In the genomic region with DNA sequence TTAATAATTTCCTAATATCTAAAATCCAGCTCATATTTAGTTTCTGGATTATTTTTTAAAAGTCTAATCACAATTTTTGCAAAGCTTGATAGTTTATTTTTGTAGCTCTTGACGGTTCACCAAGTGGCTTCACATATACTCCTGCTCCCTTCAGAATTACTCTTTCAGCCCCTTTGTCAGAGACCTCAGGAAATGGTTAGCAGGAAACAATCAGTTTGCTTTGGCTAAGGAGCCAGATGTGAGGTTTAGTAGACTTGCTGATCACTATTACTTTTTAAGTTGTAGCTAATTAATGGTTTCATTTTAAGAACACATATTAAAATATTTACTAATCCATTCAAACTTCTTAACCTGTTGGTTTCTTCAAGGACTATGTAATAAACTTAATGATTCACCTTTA, we compare ENCODE assay signal across 1 cellular context.
TF ChIP-seq lines count a peak whose summit lies in the region.

No MANE protein-coding gene starts in this region.

TF ChIP-seq in H1, 55 proteins besides CTCF, POLR2A, EP300 and RAD21:
- TF ChIP-seq HDAC6 (IDR thresholded peaks at IDR 0.05; ENCODE audit: low read depth, low read length) (no peak), YY1 (IDR thresholded peaks at IDR 0.05; ENCODE audit: low read depth, low read length) (no peak), SUZ12 (IDR thresholded peaks at IDR 0.05; ENCODE audit: low read length) (no peak), NANOG (IDR thresholded peaks at IDR 0.05; ENCODE audit: insufficient read depth, low read depth, low read length, poor library complexity, severe bottlenecking) (no peak), HDAC2 (IDR thresholded peaks at IDR 0.05; ENCODE audit: borderline replicate concordance in 1 of 2, low read depth in 2 of 2, low read length in 2 of 2) (no peak), JUN (IDR thresholded peaks at IDR 0.05; ENCODE audit: low read depth, low read length) (no peak), POU5F1 (IDR thresholded peaks at IDR 0.05; ENCODE audit: low read depth, low read length) (no peak), SIX5 (IDR thresholded peaks at IDR 0.05; ENCODE audit: low read depth, low read length) (no peak), CHD2 (IDR thresholded peaks at IDR 0.05; ENCODE audit: low read length) (no peak), SP2 (IDR thresholded peaks at IDR 0.05; ENCODE audit: low read length) (no peak), CHD1 (IDR thresholded peaks at IDR 0.05; ENCODE audit: low read depth, low read length) (no peak), FOSL1 (IDR thresholded peaks at IDR 0.05; ENCODE audit: insufficient read depth, low read depth, low read length) (no peak), SP4 (IDR thresholded peaks at IDR 0.05; ENCODE audit: low read length) (no peak), TBP (IDR thresholded peaks at IDR 0.05; ENCODE audit: low read depth, low read length) (no peak)
- TF ChIP-seq, protein P1, sequence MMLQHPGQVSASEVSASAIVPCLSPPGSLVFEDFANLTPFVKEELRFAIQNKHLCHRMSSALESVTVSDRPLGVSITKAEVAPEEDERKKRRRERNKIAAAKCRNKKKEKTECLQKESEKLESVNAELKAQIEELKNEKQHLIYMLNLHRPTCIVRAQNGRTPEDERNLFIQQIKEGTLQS (IDR thresholded peaks at IDR 0.05; ENCODE audit: insufficient read depth, low read depth, low read length): no peak
TF ChIP-seq in H1: peak in this region for 0.
